ENCODE assay signal across 25 cellular contexts in genomic region chr10:9227679-9228365, GRCh38.
"Had no signal": no experiment of that assay in that cellular context is flagged by ENCODE, and none has a peak within 500 bp of the region (broad histone marks: within the 10 kb centered on the region; RNA-seq: fewer than 3 reads in every experiment).

No MANE protein-coding gene starts in this region.

- H3K4me3 ChIP-seq: adrenal gland, body of pancreas, esophagus muscularis mucosa, heart right ventricle, left lung, lower lobe of right lung, skin epidermis, testis, transverse colon had no signal

- H3K4me1 ChIP-seq: adrenal gland, body of pancreas, esophagus muscularis mucosa, heart right ventricle, left lung, lower lobe of right lung, testis, transverse colon had no signal

- H3K27ac ChIP-seq: adrenal gland, body of pancreas, esophagus muscularis mucosa, heart right ventricle, left lung, lower lobe of right lung, testis, transverse colon had no signal

- DNase-seq: activated B cell treated with CpG ODN at 0.5 μM for 24 hours; activated CD4-positive, alpha-beta T cell treated with anti-CD3 and anti-CD28 coated beads for 36 hours; activated CD4-positive, alpha-beta T cell treated with anti-CD3 and anti-CD28 coated beads, Interleukin-2, amount 50 U/mL, for 4 hours; activated effector memory CD4-positive, alpha-beta T cell treated with Interleukin-2 at 50 U/mL for 16 hours; activated naive CD4-positive, alpha-beta T cell treated with Interleukin-2 at 50 U/mL for 16 hours; activated T-cell treated with anti-CD3 and anti-CD28 coated beads for 4 hours; adrenal gland; aorta; body of pancreas; cortex of kidney; effector memory CD8-positive, alpha-beta T cell; heart right ventricle; left lung; lower lobe of right lung; mesendoderm; posterior cingulate gyrus; stimulated activated CD4-positive, alpha-beta T cell treated with anti-CD3 and anti-CD28 coated beads, Interleukin-12 subunit alpha, Interleukin-12 subunit beta, amount 100 ng/mL, for 4 hours; stimulated activated CD4-positive, alpha-beta T cell treated with anti-CD3 and anti-CD28 coated beads, Interleukin-4, amount 100 ng/mL, for 1 hour; stimulated activated naive CD8-positive, alpha-beta T cell treated with anti-CD3 and anti-CD28 coated beads, Interleukin-15, Interleukin-2, amounts not matched to agents 100 U/mL and 50 U/mL, for 24 hours; testis; transverse colon had no signal

- ATAC-seq: activated CD4-positive, alpha-beta T cell treated with anti-CD3 and anti-CD28 coated beads for 36 hours; body of pancreas; effector memory CD8-positive, alpha-beta T cell; heart right ventricle; left lung; lower lobe of right lung; natural killer cell treated with Interleukin-12 subunit alpha and Interleukin-12 subunit beta and Interleukin-15 and Interleukin-18, amount 100 ng/mL, for 72 hours; sciatic nerve; stimulated activated naive CD8-positive, alpha-beta T cell treated with anti-CD3 and anti-CD28 coated beads, Interleukin-15, Interleukin-2, amounts not matched to agents 100 U/mL and 50 U/mL, for 24 hours had no signal

- H3K36me3 ChIP-seq: adrenal gland, esophagus muscularis mucosa, heart right ventricle, left lung, lower lobe of right lung, transverse colon had no signal

- H3K27me3 ChIP-seq: body of pancreas, testis had no signal

- H3K9me3 ChIP-seq: adrenal gland, body of pancreas, esophagus muscularis mucosa, heart right ventricle, left lung, lower lobe of right lung, testis, transverse colon had no signal
